ENCODE assay signal across 13 cellular contexts in the genomic region with DNA sequence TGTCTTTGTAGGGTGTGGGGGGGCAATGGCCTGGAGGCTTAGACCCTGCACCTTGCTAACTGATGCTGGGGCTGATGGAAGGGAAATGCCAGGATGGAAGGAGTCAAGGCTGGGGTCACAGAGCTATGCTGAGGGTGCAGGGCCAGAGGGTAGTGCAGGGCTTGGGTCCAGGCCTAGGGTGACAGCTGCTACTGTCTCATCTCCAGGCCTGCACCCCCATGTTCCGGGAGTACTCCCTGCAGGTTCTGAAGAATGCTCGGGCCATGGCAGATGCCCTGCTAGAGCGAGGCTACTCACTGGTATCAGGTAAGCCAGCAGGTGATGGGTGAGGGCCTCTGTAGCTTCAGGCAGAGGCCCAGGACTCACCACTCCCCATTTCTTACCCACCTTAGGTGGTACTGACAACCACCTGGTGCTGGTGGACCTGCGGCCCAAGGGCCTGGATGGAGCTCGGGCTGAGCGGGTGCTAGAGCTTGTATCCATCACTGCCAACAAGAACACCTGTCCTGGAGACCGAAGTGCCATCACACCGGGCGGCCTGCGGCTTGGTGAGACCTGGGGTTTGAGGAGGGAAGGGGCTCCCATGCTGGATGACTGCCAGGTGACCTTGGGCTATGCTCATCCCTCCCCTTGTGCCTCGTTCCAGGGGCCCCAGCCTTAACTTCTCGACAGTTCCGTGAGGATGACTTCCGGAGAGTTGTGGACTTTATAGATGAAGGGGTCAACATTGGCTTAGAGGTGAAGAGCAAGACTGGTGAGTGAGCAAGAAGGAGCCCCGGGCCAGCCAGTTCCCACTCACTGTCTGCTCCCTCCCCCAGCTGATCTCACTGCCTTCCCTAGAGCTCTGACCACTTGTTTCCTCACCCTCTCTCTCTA. TPM values are rescaled to one million over a fixed set of nuclear protein-coding genes. Genes with fewer than 3 reads are reported as not detected.
DNase-seq lines count a peak whose midpoint lies in the region; ATAC-seq and TF ChIP-seq lines count a peak whose summit lies in the region.
"Had no signal": no experiment of that assay in that cellular context is flagged by ENCODE, and none has a peak within 500 bp of the region (broad histone marks: within the 10 kb centered on the region; RNA-seq: fewer than 3 reads in every experiment).

No MANE protein-coding gene starts in this region.

- WGBS in heart left ventricle, 4 donors = 83 to 86% (median 83%) methylated on average over 14 to 15 of the region's 15 CpGs

- TF ChIP-seq POLR2A in heart left ventricle (IDR thresholded peaks at IDR 0.05) = no peak

- H3K9me3 Mint-ChIP-seq in brain = peaks cover 0 to 3% (median 0%) of the 10 kb centered on the region in 5 experiments
- H3K9me3 Mint-ChIP-seq: immature natural killer cell; neural progenitor cell; stimulated activated naive CD8-positive, alpha-beta T cell treated with anti-CD3 and anti-CD28 coated beads, Interleukin-15, Interleukin-2, amounts not matched to agents 100 ng/mL and 50 ng/mL, for 24 hours had no signal

- ATAC-seq in heart left ventricle = peak in 2 of 4 donors; percentile 8 to 28
- ATAC-seq in left lobe of liver = no peak
- ATAC-seq in HG03025 (IDR thresholded peaks at IDR 0.05; ENCODE audit: low FRiP score, unreplicated experiment) = no peak
- no peak for ATAC-seq in GM19452 (IDR thresholded peaks at IDR 0.05; ENCODE audit: unreplicated experiment)
- ATAC-seq: activated CD8-positive, alpha-beta memory T cell treated with anti-CD3 and anti-CD28 coated beads, Interleukin-2, amount 10 ng/mL, durations not matched to agents 7 days and 5 days had no signal

- peak overlapping the region in 4 of 5 experiments; percentile 17 to 97 (median 78) for H3K27ac Mint-ChIP-seq in brain
- H3K27ac Mint-ChIP-seq: activated CD8-positive, alpha-beta memory T cell treated with anti-CD3 and anti-CD28 coated beads, Interleukin-2, amount 10 ng/mL, durations not matched to agents 7 days and 5 days; immature natural killer cell; neural progenitor cell; stimulated activated naive CD8-positive, alpha-beta T cell treated with anti-CD3 and anti-CD28 coated beads, Interleukin-15, Interleukin-2, amounts not matched to agents 100 ng/mL and 50 ng/mL, for 24 hours had no signal

- peaks cover 42% of the 10 kb centered on the region for H3K36me3 Mint-ChIP-seq in brain

- peak overlapping the region in 3 of 5 experiments; percentile 40 to 64 (median 44) for H3K4me3 Mint-ChIP-seq in brain
- H3K4me3 Mint-ChIP-seq: activated CD8-positive, alpha-beta memory T cell treated with anti-CD3 and anti-CD28 coated beads, Interleukin-2, amount 10 ng/mL, durations not matched to agents 7 days and 5 days; stimulated activated naive CD8-positive, alpha-beta T cell treated with anti-CD3 and anti-CD28 coated beads, Interleukin-15, Interleukin-2, amounts not matched to agents 100 ng/mL and 50 ng/mL, for 24 hours had no signal

- peaks cover 0 to 83% (median 28%) of the 10 kb centered on the region in 12 donors for H3K4me1 ChIP-seq in heart left ventricle

- H3K4me1 Mint-ChIP-seq in brain = peaks cover 93% of the 10 kb centered on the region

- H3K27me3 Mint-ChIP-seq in brain = peaks cover 35% of the 10 kb centered on the region

- TF ChIP-seq CTCF in heart left ventricle (IDR thresholded peaks at IDR 0.05) (no peak), brain (conservative IDR thresholded peaks at IDR 0.05) (no peak)

- H3K36me3 ChIP-seq in heart left ventricle = peaks cover 0 to 40% (median 29%) of the 10 kb centered on the region in 9 donors
- H3K36me3 ChIP-seq: neural progenitor cell had no signal

- no peak overlapping the region for H3K4me3 ChIP-seq in heart left ventricle
- H3K4me3 ChIP-seq: neural progenitor cell had no signal

- intact Hi-C loops in heart left ventricle (cut with DNase I) (no loop called here), cardiac septum (cut with DNase I) (no loop called here)

- DNase-seq in heart left ventricle (peak in 3 of 5 donors; percentile 30 to 51 (median 31)), cardiac septum (ENCODE audit: low spot score) (no peak), left lobe of liver (ENCODE audit: low spot score) (peak; percentile 48), activated gamma-delta T cell treated with Interleukin-2 at 50 U/mL for 16 hours (no peak), NCI-H1436 treated with DMSO at 0.1 percent for 48 hours (lab: John Stamatoyannopoulos, UW) (no peak)
- DNase-seq: activated CD8-positive, alpha-beta memory T cell treated with anti-CD3 and anti-CD28 coated beads, Interleukin-2, amount 10 ng/mL, durations not matched to agents 7 days and 5 days; immature natural killer cell; NCI-H2029 treated with DMSO at 0.1 percent for 48 hours had no signal

- peaks cover 0 to 32% (median 12%) of the 10 kb centered on the region in 9 donors for H3K27me3 ChIP-seq in heart left ventricle

- H3K9me3 ChIP-seq in heart left ventricle = no peaks in the 10 kb centered on the region

- H3K27ac ChIP-seq in heart left ventricle = peak overlapping the region in 7 of 12 donors; percentile 61 to 88 (median 79)
- H3K27ac ChIP-seq: neural progenitor cell had no signal

RNA-seq across cellular contexts. Expression of a gene that starts 4.1 kb away (rescaled TPM):
- total RNA-seq in heart left ventricle = 10 to 100 TPM; 26.2 to 46.7 (median 35.5) TPM
- polyA plus RNA-seq in heart left ventricle = 10 to 100 TPM; 15.9 to 76.5 TPM
- 38.8 TPM for total RNA-seq in cardiac septum
- 394 TPM for polyA plus RNA-seq in brain (ENCODE audit: insufficient read depth, low read depth, low replicate concordance)
- 242 TPM for total RNA-seq in left lobe of liver

RNA-seq across cellular contexts. Expression of a gene that starts 17.0 kb away (rescaled TPM):
- total RNA-seq in heart left ventricle (1 to 10 TPM; 1.9 to 8.0 (median 3.2) TPM), cardiac septum (20.0 TPM), left lobe of liver (0.13 TPM)
- polyA plus RNA-seq in heart left ventricle (1 to 10 TPM; 1.3 to 2.3 TPM), brain (ENCODE audit: insufficient read depth, low read depth, low replicate concordance) (41.8 TPM)
- polyA plus RNA-seq: immature natural killer cell had no signal

RNA-seq across cellular contexts. Expression of a gene that starts 17.4 kb away (rescaled TPM):
- total RNA-seq in heart left ventricle = 1 to 10 TPM in 3 of 9 donors, under 1 TPM in 5, not detected in 1; 0.47 to 5.7 (median 0.92) TPM
- under 1 TPM; 0.61 to 0.67 TPM for polyA plus RNA-seq in heart left ventricle
- total RNA-seq in cardiac septum = 0.94 TPM
- 1.9 TPM for polyA plus RNA-seq in brain (ENCODE audit: insufficient read depth, low read depth, low replicate concordance)
- total RNA-seq in left lobe of liver = 2.3 TPM
- polyA plus RNA-seq: immature natural killer cell had no signal

Comparison
In these comparisons a context has a peak if more than half of its experiments do, and no peak if none do; other contexts are left out.
1. DNase-seq: peak in heart left ventricle (3 of 5) and left lobe of liver (single experiment); none in cardiac septum (single experiment), activated gamma-delta T cell treated with Interleukin-2 at 50 U/mL for 16 hours (single experiment) and NCI-H1436 treated with DMSO at 0.1 percent for 48 hours (single experiment).